12 cellular contexts compared by ENCODE assay signal in genomic region chr1:183304466-183305122, GRCh38.
DNase-seq lines count a peak whose midpoint lies in the region; ATAC-seq, FAIRE-seq and TF ChIP-seq lines count a peak whose summit lies in the region.
"Had no signal": no experiment of that assay in that cellular context is flagged by ENCODE, and none has a peak within 500 bp of the region (broad histone marks: within the 10 kb centered on the region; RNA-seq: fewer than 3 reads in every experiment).

No MANE protein-coding gene starts in this region.

- no peak overlapping the region for H3K4me3 Mint-ChIP-seq in nephron progenitor cell

- BruUV-seq in GM12878 (replicated peaks; lab: Mats Ljungman, UMichigan), result no TSS peak

- POLR2A ChIA-PET in HEK293T (lab: Yijun Ruan, JAX), result no interaction called here
- POLR2A ChIA-PET in GM12878 (lab: Charles Lee), result interaction anchor here (0.6 to 1.6 kb wide), 4 partner anchors 9 to 184 kb away, joined by 3 to 4 read pairs (median 4); no protein-coding TSS in a partner anchor

- no peak overlapping the region for H3K9ac ChIP-seq in GM12878 (ENCODE audit: control insufficient read depth, insufficient read depth, low read length)

- 51% methylated on average over 7 of the region's 7 CpGs for WGBS in GM12878 (ENCODE audit: insufficient coverage, insufficient replicate concordance, low lambda C conversion rate, missing lambda C conversion rate)

- intact Hi-C loops in GM12878 (cut with micrococcal nuclease; ENCODE audit: unreplicated experiment), result no loop called here

- in situ Hi-C loops in GM12878 (cut with MboI), result no loop called here

- TF ChIP-seq POLR2A in GM12878 (IDR thresholded peaks at IDR 0.05; ENCODE audit: low read depth, low read length), result no peak

- 0 out of 2 replicates have a peak overlapping the region, but pooled peaks have one; percentile 9 for H3K4me2 ChIP-seq in GM12878 (ENCODE audit: control insufficient read depth, insufficient read depth)

- TF ChIP-seq EP300 in GM12878 (IDR thresholded peaks at IDR 0.05; ENCODE audit: borderline replicate concordance in 1 of 2, control insufficient read depth in 1 of 2, low read depth in 2 of 2, low read length in 2 of 2), result no peak

- TF ChIP-seq CTCF in GM12878 (IDR thresholded peaks at IDR 0.05 in 2 of 3, conservative IDR thresholded peaks at IDR 0.05 in 1 of 3; ENCODE audit: control insufficient read depth in 2 of 3, extremely low read depth in 1 of 3, insufficient read depth in 1 of 3, low read depth in 3 of 3, low read length in 3 of 3), result no peak
- no peak for TF ChIP-seq CTCF in nephron progenitor cell (IDR thresholded peaks at IDR 0.05)

- no peak overlapping the region for H3K4me3 ChIP-seq in GM12878

- H3K9me3 Mint-ChIP-seq in nephron progenitor cell, result peaks cover 11% of the 10 kb centered on the region

- no peak overlapping the region for H2AFZ ChIP-seq in GM12878 (ENCODE audit: control insufficient read depth, low read depth, low read length)

- H3K27ac ChIP-seq in GM12878 (ENCODE audit: control insufficient read depth, insufficient read depth), result no peak overlapping the region

- no peaks in the 10 kb centered on the region for H3K36me3 Mint-ChIP-seq in nephron progenitor cell (ENCODE audit: low read depth)

- DNase-seq in HEK293T (ENCODE audit: extremely low spot score), result no peak
- peak; percentile 90 for DNase-seq in NCI-H2171 treated with DMSO at 0.1 percent for 48 hours (lab: John Stamatoyannopoulos, UW)
- no peak for DNase-seq in GM12878 (ENCODE audit: low read depth, low spot score)
- no peak for DNase-seq in nephron progenitor cell
- DNase-seq in DMS79 (lab: John Stamatoyannopoulos, UW), result no peak
- no peak for DNase-seq in midbrain (lab: John Stamatoyannopoulos, UW)
- DNase-seq: activated CD4-positive, alpha-beta T cell treated with anti-CD3 and anti-CD28 coated beads, Interleukin-2, amount 50 U/mL, for 48 hours; activated naive CD4-positive, alpha-beta T cell; T-helper 2 cell had no signal

- H3K9me3 ChIP-seq in GM12878 (replicated peaks; ENCODE audit: control insufficient read depth, insufficient read depth, low read length), result no peaks in the 10 kb centered on the region

- no peak for ATAC-seq in GM12878
- ATAC-seq in GM19351 (IDR thresholded peaks at IDR 0.05; ENCODE audit: unreplicated experiment), result no peak
- no peak for ATAC-seq in GM21576 (IDR thresholded peaks at IDR 0.05; ENCODE audit: unreplicated experiment)
- ATAC-seq: sciatic nerve had no signal

- H3K27ac Mint-ChIP-seq in nephron progenitor cell, result peak overlapping the region; percentile 19

- no peak for TF ChIP-seq RAD21 in GM12878 (IDR thresholded peaks at IDR 0.05; ENCODE audit: insufficient read depth, low read depth, low read length)

- H3K79me2 ChIP-seq in GM12878 (ENCODE audit: control insufficient read depth, insufficient read depth, low read length), result no peaks in the 10 kb centered on the region

- no peaks in the 10 kb centered on the region for H3K27me3 ChIP-seq in GM12878 (replicated peaks in 1 of 2; ENCODE audit: control insufficient read depth in 2 of 2, insufficient read depth in 2 of 2, low read length in 1 of 2)

- peaks cover 12% of the 10 kb centered on the region for H3K4me1 ChIP-seq in GM12878 (ENCODE audit: control insufficient read depth, insufficient read depth, low read length)

- no peaks in the 10 kb centered on the region for H4K20me1 ChIP-seq in GM12878 (ENCODE audit: control insufficient read depth, insufficient read depth)

- CTCF ChIA-PET in HEK293T (lab: Yijun Ruan, JAX) (interaction anchor here (0.7 kb wide), 1 partner anchor 262 kb away, joined by 3 read pairs; no protein-coding TSS in a partner anchor), GM12878 (lab: Yijun Ruan, JAX) (interaction anchor here (0.6 to 2.9 kb wide), 7 partner anchors 10 to 1328 kb away, joined by 3 to 48 read pairs (median 4); no protein-coding TSS in a partner anchor)

- no peak for FAIRE-seq in GM12878 (lab: Jason Lieb, UNC)

- RAD21 ChIA-PET in GM12878 (lab: Charles Lee; ENCODE audit: unreplicated experiment), result interaction anchor here (0.6 to 5.5 kb wide), 5 partner anchors 10 to 689 kb away, joined by 3 to 50 read pairs (median 6); no protein-coding TSS in a partner anchor

- H3K36me3 ChIP-seq in GM12878 (ENCODE audit: control insufficient read depth in 2 of 2, insufficient read depth in 2 of 2, low read length in 1 of 2), result no peaks in the 10 kb centered on the region

- H3K27me3 Mint-ChIP-seq in nephron progenitor cell (ENCODE audit: low read depth, poor library complexity), result no peaks in the 10 kb centered on the region

- SMC1A ChIA-PET in GM12878 (lab: Charles Lee; ENCODE audit: uncharacterized antibody, unreplicated experiment), result interaction anchor here (1.4 to 4.8 kb wide), 3 partner anchors 12 to 24 kb away, joined by 5 to 48 read pairs (median 24); no protein-coding TSS in a partner anchor

- peaks cover 71% of the 10 kb centered on the region for H3K4me1 Mint-ChIP-seq in nephron progenitor cell

TF ChIP-seq in HEK293T, 16 proteins besides CTCF, POLR2A, EP300 and RAD21:
- TF ChIP-seq, protein P1, sequence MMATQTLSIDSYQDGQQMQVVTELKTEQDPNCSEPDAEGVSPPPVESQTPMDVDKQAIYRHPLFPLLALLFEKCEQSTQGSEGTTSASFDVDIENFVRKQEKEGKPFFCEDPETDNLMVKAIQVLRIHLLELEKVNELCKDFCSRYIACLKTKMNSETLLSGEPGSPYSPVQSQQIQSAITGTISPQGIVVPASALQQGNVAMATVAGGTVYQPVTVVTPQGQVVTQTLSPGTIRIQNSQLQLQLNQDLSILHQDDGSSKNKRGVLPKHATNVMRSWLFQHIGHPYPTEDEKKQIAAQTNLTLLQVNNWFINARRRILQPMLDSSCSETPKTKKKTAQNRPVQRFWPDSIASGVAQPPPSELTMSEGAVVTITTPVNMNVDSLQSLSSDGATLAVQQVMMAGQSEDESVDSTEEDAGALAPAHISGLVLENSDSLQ (IDR thresholded peaks at IDR 0.05), result peak; percentile 91
- TF ChIP-seq NFRKB (IDR thresholded peaks at IDR 0.05), result no peak
TF ChIP-seq in HEK293T: peak in this region for 1.

TF ChIP-seq in GM12878, 131 proteins besides CTCF, POLR2A, EP300 and RAD21:
- no peak for TF ChIP-seq BHLHE40 (IDR thresholded peaks at IDR 0.05; ENCODE audit: borderline replicate concordance in 1 of 2, low read depth in 2 of 2, low read length in 1 of 2)
- no peak for TF ChIP-seq SP1 (IDR thresholded peaks at IDR 0.05; ENCODE audit: low read depth, low read length)
- no peak for TF ChIP-seq ZBTB11 (CRISPR knock-in tag; IDR thresholded peaks at IDR 0.05)
- TF ChIP-seq HDAC6 (IDR thresholded peaks at IDR 0.05; ENCODE audit: unreplicated experiment), result no peak
- no peak for TF ChIP-seq IRF5 (IDR thresholded peaks at IDR 0.05; ENCODE audit: borderline replicate concordance)
- no peak for TF ChIP-seq RFX5 (IDR thresholded peaks at IDR 0.05; ENCODE audit: low read depth, low read length)
- no peak for TF ChIP-seq SIN3A (IDR thresholded peaks at IDR 0.05; ENCODE audit: low read depth, low read length)
- TF ChIP-seq RELA (IDR thresholded peaks at IDR 0.05; ENCODE audit: borderline replicate concordance, partially characterized antibody), result no peak
- no peak for TF ChIP-seq CHD4 (IDR thresholded peaks at IDR 0.05)
- no peak for TF ChIP-seq NR2C2 (IDR thresholded peaks at IDR 0.05; ENCODE audit: borderline replicate concordance, control insufficient read depth, insufficient read length, low read depth)
- no peak for TF ChIP-seq NFIC (IDR thresholded peaks at IDR 0.05; ENCODE audit: low read depth, low read length)
- TF ChIP-seq ZNF24 (IDR thresholded peaks at IDR 0.05), result no peak
